In genomic region chr18:9771261-9771976, GRCh38 we compare ENCODE assay signal across 9 cellular contexts.
A peak's percentile ranks its signal among the peaks of the same experiment; 100 is the strongest.
DNase-seq lines count a peak whose midpoint lies in the region; ATAC-seq, FAIRE-seq and TF ChIP-seq lines count a peak whose summit lies in the region.
"Had no signal": no experiment of that assay in that cellular context is flagged by ENCODE, and none has a peak within 500 bp of the region (broad histone marks: within the 10 kb centered on the region; RNA-seq: fewer than 3 reads in every experiment).

No MANE protein-coding gene starts in this region.

- H3K79me2 ChIP-seq in parathyroid adenoma = no peaks in the 10 kb centered on the region

- H3K4me2 ChIP-seq in parathyroid adenoma (ENCODE audit: low read length) = peak overlapping the region; percentile 11

- TF ChIP-seq CTCF in RWPE1 (conservative IDR thresholded peaks at IDR 0.05; ENCODE audit: low read depth) (peak; percentile 85), parathyroid adenoma (IDR thresholded peaks at IDR 0.05) (peak; percentile 99), type B pancreatic cell (conservative IDR thresholded peaks at IDR 0.05) (peak; percentile 98)

- ATAC-seq in HG02981 (IDR thresholded peaks at IDR 0.05; ENCODE audit: unreplicated experiment) (peak; percentile 84), Right ventricle myocardium superior (ENCODE audit: poor library complexity) (peak; percentile 97)

- H3K27me3 Mint-ChIP-seq in activated naive CD4-positive, alpha-beta T cell treated with anti-CD3 and anti-CD28 coated beads, Interleukin-2, amount 10 ng/mL, durations not matched to agents 7 days and 5 days = peaks cover 24% of the 10 kb centered on the region
- no peaks in the 10 kb centered on the region for H3K27me3 Mint-ChIP-seq in type B pancreatic cell

- DNase-seq in GM12891 (ENCODE audit: insufficient read length, low spot score) (peak; percentile 40), RWPE1 (ENCODE audit: low spot score) (peak; percentile 64), Right ventricle myocardium superior (peak; percentile 91), type B pancreatic cell (ENCODE audit: extremely low spot score, unreplicated experiment) (peak; percentile 86), NCI-H2081 (lab: John Stamatoyannopoulos, UW) (no peak)
- peak; percentile 72 for DNase-seq in activated naive CD4-positive, alpha-beta T cell treated with anti-CD3 and anti-CD28 coated beads, Interleukin-2, amount 10 ng/mL, durations not matched to agents 7 days and 5 days

- peak overlapping the region; percentile 68 for H2AFZ ChIP-seq in parathyroid adenoma

- no peaks in the 10 kb centered on the region for H3K36me3 ChIP-seq in parathyroid adenoma (ENCODE audit: control insufficient read depth, insufficient read depth, low read length)

- H3K4me3 Mint-ChIP-seq in activated naive CD4-positive, alpha-beta T cell treated with anti-CD3 and anti-CD28 coated beads, Interleukin-2, amount 10 ng/mL, durations not matched to agents 7 days and 5 days = no peak overlapping the region
- no peak overlapping the region for H3K4me3 Mint-ChIP-seq in type B pancreatic cell

- no peak overlapping the region for H3K9ac ChIP-seq in parathyroid adenoma

- no peak overlapping the region for H3K27ac Mint-ChIP-seq in activated naive CD4-positive, alpha-beta T cell treated with anti-CD3 and anti-CD28 coated beads, Interleukin-2, amount 10 ng/mL, durations not matched to agents 7 days and 5 days
- H3K27ac Mint-ChIP-seq in type B pancreatic cell = no peak overlapping the region

- no peaks in the 10 kb centered on the region for H3K36me3 Mint-ChIP-seq in activated naive CD4-positive, alpha-beta T cell treated with anti-CD3 and anti-CD28 coated beads, Interleukin-2, amount 10 ng/mL, durations not matched to agents 7 days and 5 days
- H3K36me3 Mint-ChIP-seq in type B pancreatic cell = peaks cover 4% of the 10 kb centered on the region

- H3K4me1 Mint-ChIP-seq in activated naive CD4-positive, alpha-beta T cell treated with anti-CD3 and anti-CD28 coated beads, Interleukin-2, amount 10 ng/mL, durations not matched to agents 7 days and 5 days = no peaks in the 10 kb centered on the region
- H3K4me1 Mint-ChIP-seq in type B pancreatic cell (ENCODE audit: unreplicated experiment) = peaks cover 13% of the 10 kb centered on the region

- no peaks in the 10 kb centered on the region for H3K9me3 Mint-ChIP-seq in activated naive CD4-positive, alpha-beta T cell treated with anti-CD3 and anti-CD28 coated beads, Interleukin-2, amount 10 ng/mL, durations not matched to agents 7 days and 5 days
- peaks cover 4% of the 10 kb centered on the region for H3K9me3 Mint-ChIP-seq in type B pancreatic cell

- no peak overlapping the region for H3K4me3 ChIP-seq in parathyroid adenoma (ENCODE audit: low read depth, low read length)

- H3K27ac ChIP-seq in RWPE1 (no peak overlapping the region), parathyroid adenoma (peak overlapping the region; percentile 7)
- H3K27ac ChIP-seq: epithelial cell of prostate had no signal

- POLR2A ChIA-PET in RWPE1 (lab: Yijun Ruan, JAX; ENCODE audit: low non-redundant PET) = interaction anchor here (0.6 kb wide), 1 partner anchor 11 kb away, joined by 3 read pairs; no protein-coding TSS in a partner anchor

- H3K9me3 ChIP-seq in parathyroid adenoma (ENCODE audit: control insufficient read depth, low read length) = no peaks in the 10 kb centered on the region

- no peak for TF ChIP-seq POLR2A in GM12891 (IDR thresholded peaks at IDR 0.05; ENCODE audit: low read depth, low read length)

- H3K27me3 ChIP-seq in parathyroid adenoma (ENCODE audit: control insufficient read depth, insufficient read depth, low read length) = no peaks in the 10 kb centered on the region

- intact Hi-C loops in Right ventricle myocardium superior (cut with DNase I) = no loop called here

- no peaks in the 10 kb centered on the region for H3K4me1 ChIP-seq in parathyroid adenoma

- CTCF ChIA-PET in RWPE1 (lab: Yijun Ruan, JAX) = interaction anchor here (0.6 to 0.7 kb wide), 5 partner anchors 17 to 1008 kb away, joined by 3 to 4 read pairs (median 3); no protein-coding TSS in a partner anchor
- CTCF ChIA-PET in activated naive CD4-positive, alpha-beta T cell treated with anti-CD3 and anti-CD28 coated beads, Interleukin-2, amount 10 ng/mL, durations not matched to agents 7 days and 5 days (lab: Charles Lee) = interaction anchor here (0.7 to 1.6 kb wide), 3 partner anchors 9 to 29 kb away, joined by 3 to 4 read pairs (median 3); no protein-coding TSS in a partner anchor

- FAIRE-seq in GM12891 (lab: Jason Lieb, UNC) = peak; percentile 77

TF ChIP-seq in GM12891, 5 proteins besides CTCF, POLR2A, EP300 and RAD21:
- TF ChIP-seq TAF1 (IDR thresholded peaks at IDR 0.05; ENCODE audit: low read depth, low read length) (no peak), PAX5 (IDR thresholded peaks at IDR 0.05; ENCODE audit: insufficient read depth, low read length, severe bottlenecking) (no peak), SPI1 (IDR thresholded peaks at IDR 0.05; ENCODE audit: low read depth, low read length) (no peak), POLR2AphosphoS5 (IDR thresholded peaks at IDR 0.05; ENCODE audit: low read depth, low read length) (no peak)

Comparison
In these comparisons a context has a peak if more than half of its experiments do, and no peak if none do; other contexts are left out.
1. DNase-seq: peak in GM12891 (single experiment), RWPE1 (single experiment), activated naive CD4-positive, alpha-beta T cell treated with anti-CD3 and anti-CD28 coated beads, Interleukin-2, amount 10 ng/mL, durations not matched to agents 7 days and 5 days (single experiment), Right ventricle myocardium superior (single experiment) and type B pancreatic cell (single experiment); none in NCI-H2081 (0 of 2).
2. Peak in every context shown above with its lines, with median percentiles within 50 percentile points of each other: CTCF ChIP-seq.